In genomic region chr12:56494106-56494415, GRCh38 we compare ENCODE assay signal across 11 cellular contexts. TPM values are rescaled to one million over a fixed set of nuclear protein-coding genes. Genes with fewer than 3 reads are reported as not detected.
"Had no signal": no experiment of that assay in that cellular context is flagged by ENCODE, and none has a peak within 500 bp of the region (broad histone marks: within the 10 kb centered on the region; RNA-seq: fewer than 3 reads in every experiment).

No MANE protein-coding gene starts in this region.

RNA-seq across cellular contexts. Expression of gene GLS2, which starts 6.1 kb away (rescaled TPM):
- total RNA-seq: OCI-LY7, RPMI7951, SJCRH30, SJSA1, SK-MEL-5 had no signal

RNA-seq across cellular contexts. Expression of gene MIP, which starts 39.6 kb away (rescaled TPM):
- total RNA-seq: PC-3, PC-9, Peyer's patch, Right ventricle myocardium inferior, Right ventricle myocardium superior, SJCRH30, SK-MEL-5 had no signal
- polyA plus RNA-seq: SK-N-SH had no signal
